1 cellular context compared by ENCODE assay signal in genomic region chr17:2058521-2059124, GRCh38.
TF ChIP-seq lines count a peak whose summit lies in the region.

No MANE protein-coding gene starts in this region.

TF ChIP-seq in SK-N-SH treated with all-trans-retinoic acid at 6 μM for 48 hours, 23 proteins besides CTCF, POLR2A, EP300 and RAD21 (continued from another document):
- TF ChIP-seq, protein P1, sequence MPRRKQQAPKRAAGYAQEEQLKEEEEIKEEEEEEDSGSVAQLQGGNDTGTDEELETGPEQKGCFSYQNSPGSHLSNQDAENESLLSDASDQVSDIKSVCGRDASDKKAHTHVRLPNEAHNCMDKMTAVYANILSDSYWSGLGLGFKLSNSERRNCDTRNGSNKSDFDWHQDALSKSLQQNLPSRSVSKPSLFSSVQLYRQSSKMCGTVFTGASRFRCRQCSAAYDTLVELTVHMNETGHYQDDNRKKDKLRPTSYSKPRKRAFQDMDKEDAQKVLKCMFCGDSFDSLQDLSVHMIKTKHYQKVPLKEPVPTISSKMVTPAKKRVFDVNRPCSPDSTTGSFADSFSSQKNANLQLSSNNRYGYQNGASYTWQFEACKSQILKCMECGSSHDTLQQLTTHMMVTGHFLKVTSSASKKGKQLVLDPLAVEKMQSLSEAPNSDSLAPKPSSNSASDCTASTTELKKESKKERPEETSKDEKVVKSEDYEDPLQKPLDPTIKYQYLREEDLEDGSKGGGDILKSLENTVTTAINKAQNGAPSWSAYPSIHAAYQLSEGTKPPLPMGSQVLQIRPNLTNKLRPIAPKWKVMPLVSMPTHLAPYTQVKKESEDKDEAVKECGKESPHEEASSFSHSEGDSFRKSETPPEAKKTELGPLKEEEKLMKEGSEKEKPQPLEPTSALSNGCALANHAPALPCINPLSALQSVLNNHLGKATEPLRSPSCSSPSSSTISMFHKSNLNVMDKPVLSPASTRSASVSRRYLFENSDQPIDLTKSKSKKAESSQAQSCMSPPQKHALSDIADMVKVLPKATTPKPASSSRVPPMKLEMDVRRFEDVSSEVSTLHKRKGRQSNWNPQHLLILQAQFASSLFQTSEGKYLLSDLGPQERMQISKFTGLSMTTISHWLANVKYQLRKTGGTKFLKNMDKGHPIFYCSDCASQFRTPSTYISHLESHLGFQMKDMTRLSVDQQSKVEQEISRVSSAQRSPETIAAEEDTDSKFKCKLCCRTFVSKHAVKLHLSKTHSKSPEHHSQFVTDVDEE (CRISPR knock-in tag; IDR thresholded peaks at IDR 0.05), result no peak
